In genomic region chr14:54438703-54439102, GRCh38 we compare ENCODE assay signal across 18 cellular contexts. TPM values are rescaled to one million over a fixed set of nuclear protein-coding genes. Genes with fewer than 3 reads are reported as not detected.
A peak's percentile ranks its signal among the peaks of the same experiment; 100 is the strongest.
DNase-seq lines count a peak whose midpoint lies in the region; ATAC-seq and TF ChIP-seq lines count a peak whose summit lies in the region.
"Had no signal": no experiment of that assay in that cellular context is flagged by ENCODE, and none has a peak within 500 bp of the region (broad histone marks: within the 10 kb centered on the region; RNA-seq: fewer than 3 reads in every experiment).

No MANE protein-coding gene starts in this region.

- BruUV-seq in mammary epithelial cell (replicated peaks; lab: Mats Ljungman, UMichigan): no TSS peak

- 87% methylated on average over 4 of the region's 4 CpGs for WGBS in mammary epithelial cell (ENCODE audit: low coverage, missing lambda C conversion rate)

- H3K36me3 ChIP-seq in mammary epithelial cell (ENCODE audit: insufficient read depth, low read length): peaks cover 4% of the 10 kb centered on the region
- peaks cover 3% of the 10 kb centered on the region for H3K36me3 ChIP-seq in osteoblast (ENCODE audit: insufficient read depth, low read length)
- no peaks in the 10 kb centered on the region for H3K36me3 ChIP-seq in left lung
- H3K36me3 ChIP-seq: lower lobe of right lung, neutrophil had no signal

- H3K79me2 ChIP-seq in mammary epithelial cell (ENCODE audit: insufficient read depth, low read length) (peaks cover 73% of the 10 kb centered on the region), osteoblast (ENCODE audit: insufficient read depth, low read length) (peaks cover 70% of the 10 kb centered on the region)

- H3K4me3 Mint-ChIP-seq in activated CD4-positive, alpha-beta memory T cell treated with anti-CD3 and anti-CD28 coated beads for 36 hours: peak overlapping the region; percentile 41
- H3K4me3 Mint-ChIP-seq in activated CD4-positive, alpha-beta memory T cell treated with anti-CD3 and anti-CD28 coated beads, Interleukin-2, amount 10 ng/mL, durations not matched to agents 7 days and 5 days: no peak overlapping the region

- H3K4me1 Mint-ChIP-seq in activated CD4-positive, alpha-beta memory T cell treated with anti-CD3 and anti-CD28 coated beads for 36 hours (ENCODE audit: low read depth): peaks cover 73% of the 10 kb centered on the region
- peaks cover 58% of the 10 kb centered on the region for H3K4me1 Mint-ChIP-seq in activated CD4-positive, alpha-beta memory T cell treated with anti-CD3 and anti-CD28 coated beads, Interleukin-2, amount 10 ng/mL, durations not matched to agents 7 days and 5 days

- H3K27me3 Mint-ChIP-seq in activated CD4-positive, alpha-beta memory T cell treated with anti-CD3 and anti-CD28 coated beads for 36 hours: no peaks in the 10 kb centered on the region
- H3K27me3 Mint-ChIP-seq in activated CD4-positive, alpha-beta memory T cell treated with anti-CD3 and anti-CD28 coated beads, Interleukin-2, amount 10 ng/mL, durations not matched to agents 7 days and 5 days: no peaks in the 10 kb centered on the region

- no peak overlapping the region for H3K27ac ChIP-seq in mammary epithelial cell (ENCODE audit: insufficient read depth, low read depth, low read length)
- peak overlapping the region; percentile 5 for H3K27ac ChIP-seq in osteoblast (ENCODE audit: low read depth, low read length)
- H3K27ac ChIP-seq in left lung: no peak overlapping the region
- H3K27ac ChIP-seq: lower lobe of right lung, neutrophil had no signal

- H3K27ac Mint-ChIP-seq in activated CD4-positive, alpha-beta memory T cell treated with anti-CD3 and anti-CD28 coated beads for 36 hours: no peak overlapping the region
- no peak overlapping the region for H3K27ac Mint-ChIP-seq in activated CD4-positive, alpha-beta memory T cell treated with anti-CD3 and anti-CD28 coated beads, Interleukin-2, amount 10 ng/mL, durations not matched to agents 7 days and 5 days
- H3K27ac Mint-ChIP-seq: stimulated activated effector memory CD8-positive, alpha-beta T cell treated with anti-CD3 and anti-CD28 coated beads, Interleukin-12 subunit alpha, Interleukin-12 subunit beta, amount 100 ng/mL, for 72 hours had no signal

- no peaks in the 10 kb centered on the region for H3K27me3 ChIP-seq in mammary epithelial cell (ENCODE audit: insufficient read depth, low read length)
- no peaks in the 10 kb centered on the region for H3K27me3 ChIP-seq in osteoblast (ENCODE audit: insufficient read depth, low read length)
- no peaks in the 10 kb centered on the region for H3K27me3 ChIP-seq in left lung
- H3K27me3 ChIP-seq: neutrophil had no signal

- no peak for ATAC-seq in left lung
- no peak for ATAC-seq in GM18502 (IDR thresholded peaks at IDR 0.05; ENCODE audit: poor library complexity, unreplicated experiment)
- ATAC-seq: lower lobe of right lung; stimulated activated effector memory CD8-positive, alpha-beta T cell treated with anti-CD3 and anti-CD28 coated beads, Interleukin-12 subunit alpha, Interleukin-12 subunit beta, amount 100 ng/mL, for 72 hours had no signal

- H3K4me1 ChIP-seq in mammary epithelial cell (ENCODE audit: insufficient read depth, low read length) (peaks cover 23% of the 10 kb centered on the region), osteoblast (ENCODE audit: insufficient read depth, low read length) (peaks cover 31% of the 10 kb centered on the region), left lung (peaks cover 18 to 74% of the 10 kb centered on the region in 2 donors)

- no peak overlapping the region for H3K4me3 ChIP-seq in mammary epithelial cell (replicated peaks in 1 of 3; ENCODE audit: insufficient read depth in 1 of 3, low read depth in 2 of 3, low read length in 3 of 3)
- no peak overlapping the region for H3K4me3 ChIP-seq in osteoblast (ENCODE audit: insufficient read depth, low read length)
- H3K4me3 ChIP-seq in left lung: no peak overlapping the region
- H3K4me3 ChIP-seq: lower lobe of right lung had no signal

- intact Hi-C loops in activated CD4-positive, alpha-beta memory T cell treated with anti-CD3 and anti-CD28 coated beads for 36 hours (cut with micrococcal nuclease): loop anchor here (5.0 kb wide), 1 partner anchor 444 kb away; no protein-coding TSS in a partner anchor
- intact Hi-C loops in mammary epithelial cell (cut with micrococcal nuclease) (no loop called here), left lung (cut with DNase I) (no loop called here)

- H3K9me3 Mint-ChIP-seq in activated CD4-positive, alpha-beta memory T cell treated with anti-CD3 and anti-CD28 coated beads for 36 hours: no peaks in the 10 kb centered on the region
- no peaks in the 10 kb centered on the region for H3K9me3 Mint-ChIP-seq in activated CD4-positive, alpha-beta memory T cell treated with anti-CD3 and anti-CD28 coated beads, Interleukin-2, amount 10 ng/mL, durations not matched to agents 7 days and 5 days
- H3K9me3 Mint-ChIP-seq: stimulated activated effector memory CD8-positive, alpha-beta T cell treated with anti-CD3 and anti-CD28 coated beads, Interleukin-12 subunit alpha, Interleukin-12 subunit beta, amount 100 ng/mL, for 72 hours had no signal

- peaks cover 4% of the 10 kb centered on the region for H4K20me1 ChIP-seq in mammary epithelial cell (ENCODE audit: insufficient read depth, low read length)
- peaks cover 18% of the 10 kb centered on the region for H4K20me1 ChIP-seq in osteoblast (ENCODE audit: insufficient read depth, low read length)

- no peaks in the 10 kb centered on the region for H3K9me3 ChIP-seq in mammary epithelial cell (replicated peaks; ENCODE audit: insufficient read depth, low read length)
- H3K9me3 ChIP-seq in osteoblast (ENCODE audit: low read depth, low read length): no peaks in the 10 kb centered on the region
- H3K9me3 ChIP-seq in left lung: no peaks in the 10 kb centered on the region
- H3K9me3 ChIP-seq: lower lobe of right lung, neutrophil had no signal

- CTCF ChIA-PET in activated CD4-positive, alpha-beta memory T cell treated with anti-CD3 and anti-CD28 coated beads for 36 hours (lab: Charles Lee): no interaction called here
- CTCF ChIA-PET in activated CD4-positive, alpha-beta memory T cell treated with anti-CD3 and anti-CD28 coated beads, Interleukin-2, amount 10 ng/mL, durations not matched to agents 7 days and 5 days (lab: Charles Lee): no interaction called here
- CTCF ChIA-PET in mammary epithelial cell (lab: Charles Lee; ENCODE audit: low non-redundant PET): no interaction called here

- no peak overlapping the region for H2AFZ ChIP-seq in mammary epithelial cell (ENCODE audit: low read depth, low read length)
- H2AFZ ChIP-seq in osteoblast (ENCODE audit: low read length): no peak overlapping the region

- POLR2A ChIA-PET in activated CD4-positive, alpha-beta memory T cell treated with anti-CD3 and anti-CD28 coated beads for 36 hours (lab: Charles Lee): interaction anchor here (1.0 kb wide), 1 partner anchor 23 kb away, joined by 3 read pairs; no protein-coding TSS in a partner anchor
- POLR2A ChIA-PET in activated CD4-positive, alpha-beta memory T cell treated with anti-CD3 and anti-CD28 coated beads, Interleukin-2, amount 10 ng/mL, durations not matched to agents 7 days and 5 days (lab: Charles Lee): interaction anchor here (2.7 kb wide), 1 partner anchor 42 kb away, joined by 24 read pairs; the partner anchor contains the start of gene CDKN3

- peak overlapping the region; percentile 5 for H3K4me2 ChIP-seq in mammary epithelial cell (ENCODE audit: insufficient read depth, low read depth, low read length)
- H3K4me2 ChIP-seq in osteoblast (ENCODE audit: insufficient read depth, low read length): peak overlapping the region; percentile 2

- H3K9ac ChIP-seq in mammary epithelial cell (ENCODE audit: insufficient read depth, low read length): no peak overlapping the region

- TF ChIP-seq CTCF in mammary epithelial cell (conservative IDR thresholded peaks at IDR 0.05 in 1 of 2, IDR thresholded peaks at IDR 0.05 in 1 of 2; ENCODE audit: extremely low read depth in 1 of 2, insufficient read depth in 1 of 2, low read depth in 1 of 2, low read length in 2 of 2): no peak
- no peak for TF ChIP-seq CTCF in osteoblast (IDR thresholded peaks at IDR 0.05; ENCODE audit: extremely low read depth, low read depth, low read length)
- TF ChIP-seq CTCF in left lung (IDR thresholded peaks at IDR 0.05): no peak

- H3K36me3 Mint-ChIP-seq in activated CD4-positive, alpha-beta memory T cell treated with anti-CD3 and anti-CD28 coated beads for 36 hours: peaks cover 30% of the 10 kb centered on the region
- H3K36me3 Mint-ChIP-seq in activated CD4-positive, alpha-beta memory T cell treated with anti-CD3 and anti-CD28 coated beads, Interleukin-2, amount 10 ng/mL, durations not matched to agents 7 days and 5 days (ENCODE audit: low read depth): peaks cover 43% of the 10 kb centered on the region

- dilution Hi-C loops in mammary epithelial cell (cut with HindIII; ENCODE audit: low sequenced_read_pairs): no loop called here

- in situ Hi-C loops in mammary epithelial cell (cut with MboI; ENCODE audit: low sequenced_read_pairs in 2 of 2): no loop called here

- DNase-seq in activated CD4-positive, alpha-beta memory T cell treated with anti-CD3 and anti-CD28 coated beads for 36 hours: no peak
- DNase-seq in activated CD4-positive, alpha-beta memory T cell treated with anti-CD3 and anti-CD28 coated beads, Interleukin-2, amount 10 ng/mL, durations not matched to agents 7 days and 5 days: no peak
- DNase-seq in NCI-H69 (lab: John Stamatoyannopoulos, UW) (peak; percentile 10), mammary epithelial cell (peak; percentile 8), osteoblast (ENCODE audit: insufficient read length, low spot score, missing footprints) (no peak), left lung (no peak)
- no peak for DNase-seq in activated CD4-positive, CD25-positive, alpha-beta regulatory T cell treated with anti-CD3 and anti-CD28 coated beads, Interleukin-2, amount 50 U/mL, for 72 hours
- DNase-seq: ACHN; activated CD4-positive, alpha-beta T cell treated with anti-CD3 and anti-CD28 coated beads for 48 hours; activated T-cell treated with anti-CD3 and anti-CD28 coated beads, Interleukin-2, amount 50 U/mL, for 1 hour; anterior cingulate cortex; Calu3; dermis blood vessel endothelial cell; lower lobe of right lung; NCI-H1105 treated with DMSO at 0.1 percent for 48 hours had no signal

RNA-seq across cellular contexts. Expression of gene CNIH1, which starts 2.5 kb away (rescaled TPM):
- 10 to 100 TPM; 84.2 to 89.9 TPM for total RNA-seq in activated CD4-positive, alpha-beta memory T cell treated with anti-CD3 and anti-CD28 coated beads for 36 hours
- 10 to 100 TPM; 66.2 to 69.2 TPM for total RNA-seq in activated CD4-positive, alpha-beta memory T cell treated with anti-CD3 and anti-CD28 coated beads, Interleukin-2, amount 10 ng/mL, durations not matched to agents 7 days and 5 days
- total RNA-seq in mammary epithelial cell (100 to 1,000 TPM; 184 to 196 TPM), osteoblast (153 and 220 TPM in 2 replicates), left lung (100 to 1,000 TPM; 124 to 145 TPM)
- 345 TPM for polyA plus RNA-seq in mammary epithelial cell
- polyA minus RNA-seq in mammary epithelial cell: 223 TPM

RNA-seq across cellular contexts. Expression of gene CDKN3, which starts 41.9 kb away (rescaled TPM):
- total RNA-seq in activated CD4-positive, alpha-beta memory T cell treated with anti-CD3 and anti-CD28 coated beads for 36 hours: 10 to 100 TPM; 96.2 to 99.2 TPM
- total RNA-seq in activated CD4-positive, alpha-beta memory T cell treated with anti-CD3 and anti-CD28 coated beads, Interleukin-2, amount 10 ng/mL, durations not matched to agents 7 days and 5 days: 10 to 100 TPM; 76.3 to 79.6 TPM
- 10 to 100 TPM in 1 of 2 donors, under 1 TPM in 1; 0.50 to 38.1 TPM for total RNA-seq in mammary epithelial cell
- 47.2 TPM for polyA plus RNA-seq in mammary epithelial cell
- polyA minus RNA-seq in mammary epithelial cell: not detected
- 7.6 and 8.5 TPM in 2 replicates for total RNA-seq in osteoblast
- total RNA-seq in left lung: 10 to 100 TPM in 1 of 2 donors, 1 to 10 TPM in 1; 2.7 to 12.7 TPM

RNA-seq across cellular contexts. Expression of gene GMFB, which starts 50.1 kb away (rescaled TPM):
- total RNA-seq in activated CD4-positive, alpha-beta memory T cell treated with anti-CD3 and anti-CD28 coated beads for 36 hours: 10 to 100 TPM; 39.0 to 43.6 TPM
- 10 to 100 TPM; 35.1 to 37.1 TPM for total RNA-seq in activated CD4-positive, alpha-beta memory T cell treated with anti-CD3 and anti-CD28 coated beads, Interleukin-2, amount 10 ng/mL, durations not matched to agents 7 days and 5 days
- total RNA-seq in mammary epithelial cell (100 to 1,000 TPM in 1 of 2 donors, 10 to 100 TPM in 1; 65.9 to 104 TPM), osteoblast (77.2 and 98.8 TPM in 2 replicates), left lung (10 to 100 TPM; 54.8 to 70.3 TPM)
- 15.5 TPM for polyA plus RNA-seq in mammary epithelial cell
- 8.8 TPM for polyA minus RNA-seq in mammary epithelial cell

Comparison
In these comparisons a context has a peak if more than half of its experiments do, and no peak if none do; other contexts are left out.
1. DNase-seq: peak in NCI-H69 (single experiment) and mammary epithelial cell (single experiment); none in activated CD4-positive, alpha-beta memory T cell treated with anti-CD3 and anti-CD28 coated beads for 36 hours (single experiment), activated CD4-positive, alpha-beta memory T cell treated with anti-CD3 and anti-CD28 coated beads, Interleukin-2, amount 10 ng/mL, durations not matched to agents 7 days and 5 days (single experiment), osteoblast (single experiment), left lung (0 of 2) and activated CD4-positive, CD25-positive, alpha-beta regulatory T cell treated with anti-CD3 and anti-CD28 coated beads, Interleukin-2, amount 50 U/mL, for 72 hours (single experiment).